In the genomic region with DNA sequence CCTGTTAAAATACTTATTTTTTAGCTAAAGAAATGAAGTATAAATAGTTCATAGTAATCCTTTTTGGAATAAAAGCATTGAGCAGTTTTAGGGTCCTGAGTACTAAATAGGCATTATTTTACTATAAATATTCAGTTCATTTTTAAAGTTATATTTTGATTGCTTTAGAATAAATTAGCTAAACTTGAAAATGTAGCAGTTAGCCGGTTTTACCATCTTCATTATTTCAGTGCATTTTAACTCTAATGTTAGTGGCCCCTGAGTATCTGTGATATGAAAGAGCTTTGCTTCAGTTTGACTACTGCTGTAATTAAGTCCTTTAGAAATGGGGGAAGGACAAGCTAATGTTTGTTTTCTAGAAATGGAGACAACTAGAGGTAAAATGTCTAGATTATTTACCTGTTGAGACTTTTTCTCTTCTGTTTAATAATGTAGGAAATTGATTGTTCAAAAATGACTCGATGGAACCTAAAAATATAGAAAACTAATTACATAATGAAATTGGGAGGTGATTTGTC, we compare ENCODE assay signal across 9 cellular contexts. TPM values are rescaled to one million over a fixed set of nuclear protein-coding genes. Genes with fewer than 3 reads are reported as not detected.
DNase-seq lines count a peak whose midpoint lies in the region; ATAC-seq, FAIRE-seq and TF ChIP-seq lines count a peak whose summit lies in the region.
"Had no signal": no experiment of that assay in that cellular context is flagged by ENCODE, and none has a peak within 500 bp of the region (broad histone marks: within the 10 kb centered on the region; RNA-seq: fewer than 3 reads in every experiment).

No MANE protein-coding gene starts in this region.

- peaks cover 26% of the 10 kb centered on the region for H3K27me3 Mint-ChIP-seq in CD8-positive, alpha-beta T cell (ENCODE audit: low read depth)
- H3K27me3 Mint-ChIP-seq in astrocyte (ENCODE audit: low read depth, unreplicated experiment): no peaks in the 10 kb centered on the region

- no peaks in the 10 kb centered on the region for H3K9me3 ChIP-seq in CD8-positive, alpha-beta T cell (ENCODE audit: low read length)
- no peaks in the 10 kb centered on the region for H3K9me3 ChIP-seq in KOPT-K1 (ENCODE audit: insufficient read depth, low read length, poor library complexity, severe bottlenecking)
- no peaks in the 10 kb centered on the region for H3K9me3 ChIP-seq in astrocyte (ENCODE audit: insufficient read depth, low read depth, low read length)

- peak overlapping the region; percentile 87 for H3K4me3 Mint-ChIP-seq in CD8-positive, alpha-beta T cell
- peak overlapping the region; percentile 97 for H3K4me3 Mint-ChIP-seq in astrocyte (ENCODE audit: unreplicated experiment)

- H3K27ac Mint-ChIP-seq in CD8-positive, alpha-beta T cell: no peak overlapping the region
- peak overlapping the region; percentile 22 for H3K27ac Mint-ChIP-seq in astrocyte (ENCODE audit: unreplicated experiment)

- H3K27me3 ChIP-seq in CD8-positive, alpha-beta T cell (ENCODE audit: insufficient read depth, low read length): no peaks in the 10 kb centered on the region
- H3K27me3 ChIP-seq in astrocyte (ENCODE audit: insufficient read depth, low read length): no peaks in the 10 kb centered on the region

- POLR2A ChIA-PET in CD8-positive, alpha-beta T cell (lab: Charles Lee): interaction anchor here (0.7 to 1.4 kb wide), 2 partner anchors 16 to 47 kb away, joined by 4 read pairs; a partner anchor contains a TSS

- no peak for DNase-seq in CD8-positive, alpha-beta T cell
- DNase-seq in astrocyte (ENCODE audit: low read depth) (no peak), myocyte (ENCODE audit: low read depth) (peak; percentile 48), frontal cortex (ENCODE audit: low spot score in 2 of 2) (no peak), mucosa of gallbladder (ENCODE audit: low spot score) (no peak)

- peak overlapping the region; percentile 96 for H3K9ac ChIP-seq in astrocyte (ENCODE audit: low read length)

- intact Hi-C loops in CD8-positive, alpha-beta T cell (cut with DNase I, micrococcal nuclease): loop anchor here (10.0 kb wide), 2 partner anchors 822 to 1758 kb away; a partner anchor contains a TSS

- FAIRE-seq in astrocyte (lab: Jason Lieb, UNC) (no peak), frontal cortex (lab: Jason Lieb, UNC) (no peak)
- FAIRE-seq: TTC549 had no signal

- H3K36me3 Mint-ChIP-seq in CD8-positive, alpha-beta T cell: peaks cover 21% of the 10 kb centered on the region
- peaks cover 1% of the 10 kb centered on the region for H3K36me3 Mint-ChIP-seq in astrocyte (ENCODE audit: low read depth, unreplicated experiment)

- H3K9me3 Mint-ChIP-seq in CD8-positive, alpha-beta T cell: no peaks in the 10 kb centered on the region
- H3K9me3 Mint-ChIP-seq in astrocyte (ENCODE audit: unreplicated experiment): no peaks in the 10 kb centered on the region

- ATAC-seq in CD8-positive, alpha-beta T cell: no peak
- ATAC-seq in GM18502 (IDR thresholded peaks at IDR 0.05; ENCODE audit: poor library complexity, unreplicated experiment): no peak
- no peak for ATAC-seq in activated CD4-positive, CD25-positive, alpha-beta regulatory T cell treated with anti-CD3 and anti-CD28 coated beads, Interleukin-2, amount 50 U/mL, for 24 hours

- peaks cover 41% of the 10 kb centered on the region for H3K4me1 Mint-ChIP-seq in CD8-positive, alpha-beta T cell (ENCODE audit: low read depth)
- peaks cover 10% of the 10 kb centered on the region for H3K4me1 Mint-ChIP-seq in astrocyte (ENCODE audit: low read depth, unreplicated experiment)

- H3K79me2 ChIP-seq in astrocyte (ENCODE audit: insufficient read depth, low read length): peaks cover 96% of the 10 kb centered on the region

- peaks cover 32% of the 10 kb centered on the region for H3K4me1 ChIP-seq in CD8-positive, alpha-beta T cell (ENCODE audit: insufficient read depth, low read length)
- peaks cover 8% of the 10 kb centered on the region for H3K4me1 ChIP-seq in astrocyte (ENCODE audit: insufficient read depth, low read length)

- no peak overlapping the region for H3K27ac ChIP-seq in CD8-positive, alpha-beta T cell (ENCODE audit: low read depth, low read length)
- H3K27ac ChIP-seq in KOPT-K1 (ENCODE audit: low read depth, low read length, poor library complexity, severe bottlenecking): peak overlapping the region; percentile 99
- H3K27ac ChIP-seq in astrocyte (ENCODE audit: low read depth, low read length): peak overlapping the region; percentile 92

- H2AFZ ChIP-seq in astrocyte (ENCODE audit: low read depth, low read length): no peak overlapping the region

- H3K36me3 ChIP-seq in CD8-positive, alpha-beta T cell (ENCODE audit: insufficient read depth, low read length): no peaks in the 10 kb centered on the region
- H3K36me3 ChIP-seq in KOPT-K1 (ENCODE audit: insufficient read depth, low read length) (peaks cover 80% of the 10 kb centered on the region), astrocyte (ENCODE audit: insufficient read depth, low read length) (peaks cover 12% of the 10 kb centered on the region)

- H3K4me3 ChIP-seq in CD8-positive, alpha-beta T cell (ENCODE audit: low read depth, low read length): no peak overlapping the region
- H3K4me3 ChIP-seq in astrocyte (ENCODE audit: insufficient read depth, low read depth, low read length): peak overlapping the region; percentile 97

- no peak for TF ChIP-seq CTCF in CD8-positive, alpha-beta T cell (IDR thresholded peaks at IDR 0.05)
- no peak for TF ChIP-seq CTCF in astrocyte (IDR thresholded peaks at IDR 0.05; ENCODE audit: insufficient read depth, low read depth, low read length)

- peak overlapping the region; percentile 94 for H3K4me2 ChIP-seq in astrocyte (ENCODE audit: low read length)

- CTCF ChIA-PET in CD8-positive, alpha-beta T cell (lab: Charles Lee): interaction anchor here (0.7 to 2.1 kb wide), 3 partner anchors 10 to 73 kb away, joined by 3 to 8 read pairs (median 3); no protein-coding TSS in a partner anchor

- peaks cover 14% of the 10 kb centered on the region for H4K20me1 ChIP-seq in astrocyte (ENCODE audit: insufficient read depth, low read length)

RNA-seq across cellular contexts. Expression of a gene that starts 3.6 kb away (rescaled TPM):
- 10 to 100 TPM; 40.8 to 43.5 TPM for total RNA-seq in CD8-positive, alpha-beta T cell
- total RNA-seq in astrocyte (34.1 and 38.6 TPM in 2 replicates), myocyte (27.6 and 31.9 TPM in 2 replicates), frontal cortex (24.9 TPM), mucosa of gallbladder (32.2 TPM)
- 5.9 TPM for polyA plus RNA-seq in myocyte (2012)

RNA-seq across cellular contexts. Expression of a gene that starts 4.1 kb away (rescaled TPM):
- 10 to 100 TPM in 1 of 2 experiments, 1 to 10 TPM in 1; 9.9 to 12.7 TPM for total RNA-seq in CD8-positive, alpha-beta T cell
- total RNA-seq in astrocyte: 25.2 and 27.3 TPM in 2 replicates
- total RNA-seq in myocyte: 25.0 and 40.9 TPM in 2 replicates
- polyA plus RNA-seq in myocyte (2012): 12.1 TPM
- total RNA-seq in frontal cortex: 42.4 TPM
- 25.8 TPM for total RNA-seq in mucosa of gallbladder

RNA-seq across cellular contexts. Expression of a gene that starts 46.5 kb away (rescaled TPM):
- total RNA-seq in CD8-positive, alpha-beta T cell: 10 to 100 TPM; 15.0 to 15.5 TPM
- 15.8 and 20.6 TPM in 2 replicates for total RNA-seq in astrocyte
- total RNA-seq in myocyte: 7.9 and 8.0 TPM in 2 replicates
- 6.5 TPM for polyA plus RNA-seq in myocyte (2012)
- total RNA-seq in frontal cortex: 11.0 TPM
- total RNA-seq in mucosa of gallbladder: 5.6 TPM
